ENCODE assay signal across 40 cellular contexts in the genomic region with DNA sequence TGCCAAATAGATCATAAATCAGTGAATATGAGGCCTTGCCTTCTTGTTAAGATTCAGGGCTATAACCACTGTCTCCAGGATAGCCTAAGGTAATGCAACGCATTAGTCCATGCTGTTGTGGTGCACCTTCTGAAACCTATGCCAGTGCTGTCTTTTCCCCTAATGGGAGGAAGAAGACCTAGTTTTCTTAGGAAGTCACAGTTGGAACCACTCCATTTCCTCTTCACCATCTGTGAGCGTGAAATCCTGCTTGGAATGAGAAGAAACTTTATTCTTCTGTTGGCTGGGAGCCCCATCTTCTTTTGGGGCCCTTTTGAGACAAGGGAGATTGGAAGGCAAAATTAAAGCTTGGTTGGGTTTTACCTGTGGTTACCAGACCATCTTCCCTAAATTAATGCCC. TPM values are rescaled to one million over a fixed set of nuclear protein-coding genes. Genes with fewer than 3 reads are reported as not detected.
"Had no signal": no experiment of that assay in that cellular context is flagged by ENCODE, and none has a peak within 500 bp of the region (broad histone marks: within the 10 kb centered on the region; RNA-seq: fewer than 3 reads in every experiment).

No MANE protein-coding gene starts in this region.

- H3K4me1 Mint-ChIP-seq: activated B cell treated with CpG ODN at 0.5 μM for 24 hours; activated CD4-positive, alpha-beta T cell treated with anti-CD3 and anti-CD28 coated beads, Interleukin-2, amount 10 ng/mL, durations not matched to agents 24 days and 14 days; activated naive CD8-positive, alpha-beta T cell treated with anti-CD3 and anti-CD28 coated beads for 36 hours; activated T-helper 17 cell treated with anti-CD3 and anti-CD28 coated beads, Interleukin-2, amount 50 U/mL, for 72 hours had no signal

- H3K27ac Mint-ChIP-seq: activated B cell treated with CpG ODN at 0.5 μM for 24 hours; activated CD4-positive, alpha-beta memory T cell treated with anti-CD3 and anti-CD28 coated beads for 36 hours; activated CD4-positive, alpha-beta T cell treated with anti-CD3 and anti-CD28 coated beads, Interleukin-2, amount 10 ng/mL, durations not matched to agents 24 days and 14 days; activated CD8-positive, alpha-beta T cell treated with anti-CD3 and anti-CD28 coated beads for 36 hours; activated naive CD4-positive, alpha-beta T cell treated with anti-CD3 and anti-CD28 coated beads for 36 hours; activated naive CD4-positive, alpha-beta T cell treated with anti-CD3 and anti-CD28 coated beads, Interleukin-2, amount 50 U/mL, for 72 hours; activated naive CD8-positive, alpha-beta T cell treated with anti-CD3 and anti-CD28 coated beads for 36 hours; activated T-cell treated with anti-CD3 and anti-CD28 coated beads, Interleukin-2, amount 50 U/mL, for 72 hours; activated T-helper 1 cell treated with anti-CD3 and anti-CD28 coated beads, Interleukin-12 subunit alpha, Interleukin-12 subunit beta, Interleukin-2, Interleukin-4 antibody, amounts not matched to agents 30 ng/mL and 10 ng/mL and 1 ng/mL, durations not matched to agents 14 hours and 24 hours and 36 hours; activated T-helper 17 cell treated with anti-CD3 and anti-CD28 coated beads, Interleukin-2, amount 50 U/mL, for 72 hours; T-helper 1 cell treated with Interleukin-12 subunit alpha and Interleukin-12 subunit beta and Interleukin-4 antibody, amounts not matched to agents 30 μg/mL and 1 μg/mL, for 36 hours; T-helper 2 cell treated with Interferon-gamma antibody and Interleukin-4, amounts not matched to agents 5 μg/mL and 100 μg/mL, for 36 hours had no signal

- H3K27me3 Mint-ChIP-seq: activated CD8-positive, alpha-beta T cell treated with anti-CD3 and anti-CD28 coated beads for 36 hours had no signal

- FAIRE-seq: astrocyte, colon, TTC549 had no signal

- H3K4me1 ChIP-seq: adrenal gland, body of pancreas, breast epithelium had no signal

- H3K27ac ChIP-seq: adrenal gland, body of pancreas, brain microvascular endothelial cell, breast epithelium, VCaP had no signal

- H3K9me3 Mint-ChIP-seq: activated CD4-positive, alpha-beta memory T cell treated with anti-CD3 and anti-CD28 coated beads for 36 hours; activated CD4-positive, alpha-beta T cell treated with anti-CD3 and anti-CD28 coated beads, Interleukin-2, amount 10 ng/mL, durations not matched to agents 24 days and 14 days; activated CD8-positive, alpha-beta T cell treated with anti-CD3 and anti-CD28 coated beads for 36 hours; activated naive CD4-positive, alpha-beta T cell treated with anti-CD3 and anti-CD28 coated beads, Interleukin-2, amount 50 U/mL, for 72 hours; activated T-cell treated with anti-CD3 and anti-CD28 coated beads, Interleukin-2, amount 50 U/mL, for 4 hours; activated T-cell treated with anti-CD3 and anti-CD28 coated beads, Interleukin-2, amount 50 U/mL, for 72 hours; activated T-helper 1 cell treated with anti-CD3 and anti-CD28 coated beads, Interleukin-12 subunit alpha, Interleukin-12 subunit beta, Interleukin-2, Interleukin-4 antibody, amounts not matched to agents 30 ng/mL and 10 ng/mL and 1 ng/mL, durations not matched to agents 14 hours and 24 hours and 36 hours; activated T-helper 17 cell treated with anti-CD3 and anti-CD28 coated beads, Interleukin-2, amount 50 U/mL, for 72 hours; T-helper 1 cell treated with Interleukin-12 subunit alpha and Interleukin-12 subunit beta and Interleukin-4 antibody, amounts not matched to agents 30 μg/mL and 1 μg/mL, for 36 hours; T-helper 2 cell treated with Interferon-gamma antibody and Interleukin-4, amounts not matched to agents 5 μg/mL and 100 μg/mL, for 36 hours had no signal

- DNase-seq: activated B cell treated with CpG ODN at 0.5 μM for 24 hours; activated CD4-positive, alpha-beta memory T cell treated with anti-CD3 and anti-CD28 coated beads for 36 hours; activated CD4-positive, alpha-beta T cell treated with anti-CD3 and anti-CD28 coated beads for 4 hours; activated CD4-positive, alpha-beta T cell treated with anti-CD3 and anti-CD28 coated beads, Interleukin-2, amount 10 ng/mL, durations not matched to agents 24 days and 14 days; activated CD4-positive, alpha-beta T cell treated with anti-CD3 and anti-CD28 coated beads, Interleukin-2, amount 50 U/mL, for 1 hour; activated CD4-positive, alpha-beta T cell treated with anti-CD3 and anti-CD28 coated beads, Interleukin-2, amount 50 U/mL, for 4 hours; activated CD4-positive, CD25-positive, alpha-beta regulatory T cell treated with anti-CD3 and anti-CD28 coated beads, Interleukin-2, amount 50 U/mL, for 72 hours; activated CD8-positive, alpha-beta memory T cell treated with anti-CD3 and anti-CD28 coated beads, Interleukin-2, amount 50 U/mL, for 4 hours; activated CD8-positive, alpha-beta T cell treated with anti-CD3 and anti-CD28 coated beads for 36 hours; activated effector memory CD4-positive, alpha-beta T cell treated with anti-CD3 and anti-CD28 coated beads, Interleukin-2, amount 50 U/mL, for 16 hours; activated gamma-delta T cell treated with Interleukin-2 at 50 U/mL for 16 hours; activated naive CD4-positive, alpha-beta T cell; activated naive CD4-positive, alpha-beta T cell treated with anti-CD3 and anti-CD28 coated beads for 36 hours; activated naive CD4-positive, alpha-beta T cell treated with anti-CD3 and anti-CD28 coated beads, Interleukin-2, amount 50 U/mL, for 16 hours; activated naive CD8-positive, alpha-beta T cell treated with anti-CD3 and anti-CD28 coated beads for 36 hours; activated T-cell treated with anti-CD3 and anti-CD28 coated beads for 4 hours; activated T-cell treated with anti-CD3 and anti-CD28 coated beads, Interleukin-2, amount 50 U/mL, for 1 hour; activated T-cell treated with anti-CD3 and anti-CD28 coated beads, Interleukin-2, amount 50 U/mL, for 4 hours; activated T-cell treated with anti-CD3 and anti-CD28 coated beads, Interleukin-2, amount 50 U/mL, for 72 hours; adrenal gland; amniotic stem cell; aorta; body of pancreas; brain microvascular endothelial cell; central memory CD4-positive, alpha-beta T cell; cerebellar nuclear complex; T-helper 2 cell; T-helper 9 cell had no signal

- H3K36me3 Mint-ChIP-seq: activated CD4-positive, alpha-beta memory T cell treated with anti-CD3 and anti-CD28 coated beads for 36 hours; activated naive CD4-positive, alpha-beta T cell treated with anti-CD3 and anti-CD28 coated beads, Interleukin-2, amount 50 U/mL, for 72 hours; activated naive CD8-positive, alpha-beta T cell treated with anti-CD3 and anti-CD28 coated beads for 36 hours had no signal

- H3K36me3 ChIP-seq: adrenal gland, brain microvascular endothelial cell, breast epithelium had no signal

- H3K4me3 ChIP-seq: adrenal gland, body of pancreas, breast epithelium had no signal

- H3K4me3 Mint-ChIP-seq: activated B cell treated with CpG ODN at 0.5 μM for 24 hours; activated CD4-positive, alpha-beta memory T cell treated with anti-CD3 and anti-CD28 coated beads for 36 hours; activated CD4-positive, alpha-beta T cell treated with anti-CD3 and anti-CD28 coated beads, Interleukin-2, amount 10 ng/mL, durations not matched to agents 24 days and 14 days; activated CD8-positive, alpha-beta T cell treated with anti-CD3 and anti-CD28 coated beads for 36 hours; activated naive CD4-positive, alpha-beta T cell treated with anti-CD3 and anti-CD28 coated beads for 36 hours; activated naive CD8-positive, alpha-beta T cell treated with anti-CD3 and anti-CD28 coated beads for 36 hours; activated T-cell treated with anti-CD3 and anti-CD28 coated beads, Interleukin-2, amount 50 U/mL, for 4 hours; activated T-cell treated with anti-CD3 and anti-CD28 coated beads, Interleukin-2, amount 50 U/mL, for 72 hours; activated T-helper 1 cell treated with anti-CD3 and anti-CD28 coated beads, Interleukin-12 subunit alpha, Interleukin-12 subunit beta, Interleukin-2, Interleukin-4 antibody, amounts not matched to agents 30 ng/mL and 10 ng/mL and 1 ng/mL, durations not matched to agents 14 hours and 24 hours and 36 hours; activated T-helper 17 cell treated with anti-CD3 and anti-CD28 coated beads, Interleukin-2, amount 50 U/mL, for 72 hours; T-helper 1 cell treated with Interleukin-12 subunit alpha and Interleukin-12 subunit beta and Interleukin-4 antibody, amounts not matched to agents 30 μg/mL and 1 μg/mL, for 36 hours; T-helper 2 cell treated with Interferon-gamma antibody and Interleukin-4, amounts not matched to agents 5 μg/mL and 100 μg/mL, for 36 hours had no signal

- ATAC-seq: activated CD8-positive, alpha-beta T cell treated with anti-CD3 and anti-CD28 coated beads for 36 hours; activated naive CD4-positive, alpha-beta T cell treated with anti-CD3 and anti-CD28 coated beads, Interleukin-2, amount 50 U/mL, for 72 hours; activated T-cell treated with anti-CD3 and anti-CD28 coated beads, Interleukin-2, amount 50 U/mL, for 4 hours; activated T-cell treated with anti-CD3 and anti-CD28 coated beads, Interleukin-2, amount 50 U/mL, for 72 hours; activated T-helper 17 cell treated with anti-CD3 and anti-CD28 coated beads, Interleukin-2, amount 50 U/mL, for 72 hours; body of pancreas had no signal

- H3K27me3 ChIP-seq: adrenal gland, body of pancreas, brain microvascular endothelial cell, breast epithelium had no signal

RNA-seq across cellular contexts. Expression of gene SLC7A14, which starts 25.9 kb away (rescaled TPM):
- total RNA-seq: activated B cell treated with CpG ODN at 0.5 μM for 24 hours; activated CD4-positive, alpha-beta memory T cell treated with anti-CD3 and anti-CD28 coated beads for 36 hours; activated CD4-positive, alpha-beta T cell treated with anti-CD3 and anti-CD28 coated beads, Interleukin-2, amount 10 ng/mL, durations not matched to agents 24 days and 14 days; activated CD8-positive, alpha-beta memory T cell treated with anti-CD3 and anti-CD28 coated beads for 36 hours; activated CD8-positive, alpha-beta T cell treated with anti-CD3 and anti-CD28 coated beads for 36 hours; activated naive CD4-positive, alpha-beta T cell treated with anti-CD3 and anti-CD28 coated beads for 36 hours; activated naive CD4-positive, alpha-beta T cell treated with anti-CD3 and anti-CD28 coated beads, Interleukin-2, amount 50 U/mL, for 72 hours; activated naive CD8-positive, alpha-beta T cell treated with anti-CD3 and anti-CD28 coated beads for 36 hours; activated T-cell treated with anti-CD3 and anti-CD28 coated beads, Interleukin-2, amount 50 U/mL, for 4 hours; activated T-cell treated with anti-CD3 and anti-CD28 coated beads, Interleukin-2, amount 50 U/mL, for 72 hours; activated T-helper 1 cell treated with anti-CD3 and anti-CD28 coated beads, Interleukin-12 subunit alpha, Interleukin-12 subunit beta, Interleukin-2, Interleukin-4 antibody, amounts not matched to agents 30 ng/mL and 10 ng/mL and 1 ng/mL, durations not matched to agents 14 hours and 24 hours and 36 hours; activated T-helper 17 cell treated with anti-CD3 and anti-CD28 coated beads, Interleukin-2, amount 50 U/mL, for 72 hours; aorta; cardiac septum had no signal
- polyA plus RNA-seq: aorta had no signal
